ENCODE assay signal across 19 cellular contexts in the genomic region with DNA sequence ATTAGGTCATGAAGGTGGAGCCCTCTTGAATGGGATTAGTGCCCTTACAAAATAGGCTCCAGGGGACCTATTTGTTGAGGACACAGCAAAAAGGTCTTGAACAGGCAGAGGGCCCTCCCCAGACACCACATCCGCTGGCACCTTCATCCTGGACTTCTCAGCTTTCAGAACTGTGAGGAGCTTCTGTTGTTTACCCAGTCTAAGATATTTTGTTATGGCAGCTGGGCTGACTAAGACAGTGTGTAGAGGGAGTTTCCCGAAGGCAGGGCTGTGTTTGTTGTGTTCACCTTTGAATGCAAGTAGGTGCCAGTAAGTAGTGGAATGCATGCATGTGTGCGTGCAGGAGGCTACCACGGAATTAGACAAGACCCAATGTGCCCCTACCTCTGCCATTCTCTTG.
"Had no signal": no experiment of that assay in that cellular context is flagged by ENCODE, and none has a peak within 500 bp of the region (broad histone marks: within the 10 kb centered on the region; RNA-seq: fewer than 3 reads in every experiment).

No MANE protein-coding gene starts in this region.

- H3K4me3 Mint-ChIP-seq: activated CD8-positive, alpha-beta T cell treated with anti-CD3 and anti-CD28 coated beads, Interleukin-2, amount 10 ng/mL, durations not matched to agents 7 days and 5 days; activated naive CD4-positive, alpha-beta T cell treated with anti-CD3 and anti-CD28 coated beads, Interleukin-2, amount 50 U/mL, for 24 hours; naive thymus-derived CD8-positive, alpha-beta T cell; T-cell had no signal

- H3K9ac ChIP-seq: SK-N-SH had no signal

- H3K27me3 Mint-ChIP-seq: activated naive CD4-positive, alpha-beta T cell treated with anti-CD3 and anti-CD28 coated beads, Interleukin-2, amount 50 U/mL, for 24 hours had no signal

- DNase-seq: activated CD8-positive, alpha-beta memory T cell treated with anti-CD3 and anti-CD28 coated beads, Interleukin-2, amount 50 U/mL, for 4 hours; activated CD8-positive, alpha-beta T cell treated with anti-CD3 and anti-CD28 coated beads, Interleukin-2, amount 10 ng/mL, durations not matched to agents 7 days and 5 days; central memory CD4-positive, alpha-beta T cell; effector CD8-positive, alpha-beta T cell; mucosa of descending colon; naive thymus-derived CD8-positive, alpha-beta T cell; pancreas; SK-N-SH; spleen; stimulated activated CD4-positive, alpha-beta T cell treated with anti-CD3 and anti-CD28 coated beads, Interleukin-1b, Interleukin-23, amount 100 ng/mL, for 48 hours; T-cell; T-helper 9 cell had no signal

- H3K36me3 ChIP-seq: gastroesophageal sphincter, pancreas, spleen had no signal

- H3K27ac ChIP-seq: coronary artery, gastroesophageal sphincter, pancreas, spleen had no signal

- H3K27ac Mint-ChIP-seq: activated CD8-positive, alpha-beta T cell treated with anti-CD3 and anti-CD28 coated beads, Interleukin-2, amount 10 ng/mL, durations not matched to agents 7 days and 5 days; activated naive CD4-positive, alpha-beta T cell treated with anti-CD3 and anti-CD28 coated beads, Interleukin-2, amount 50 U/mL, for 24 hours; activated T-helper 2 cell treated with anti-CD3 and anti-CD28 coated beads, Interferon-gamma antibody, Interleukin-2, Interleukin-4, amounts not matched to agents 10 μg/mL and 5 μg/mL and 100 μg/mL, durations not matched to agents 14 hours and 24 hours and 36 hours; naive thymus-derived CD8-positive, alpha-beta T cell; T-cell had no signal

- H3K9me3 Mint-ChIP-seq: activated naive CD4-positive, alpha-beta T cell treated with anti-CD3 and anti-CD28 coated beads, Interleukin-2, amount 50 U/mL, for 24 hours; activated T-helper 2 cell treated with anti-CD3 and anti-CD28 coated beads, Interferon-gamma antibody, Interleukin-2, Interleukin-4, amounts not matched to agents 10 μg/mL and 5 μg/mL and 100 μg/mL, durations not matched to agents 14 hours and 24 hours and 36 hours; naive thymus-derived CD8-positive, alpha-beta T cell; T-cell had no signal

- H3K36me3 Mint-ChIP-seq: naive thymus-derived CD8-positive, alpha-beta T cell; T-cell had no signal

- H3K4me3 ChIP-seq: coronary artery, gastroesophageal sphincter, mucosa of descending colon, pancreas, spleen had no signal

- FAIRE-seq: pancreas, urothelium cell line had no signal

- H3K4me2 ChIP-seq: SK-N-SH had no signal

- H3K9me3 ChIP-seq: gastroesophageal sphincter, mucosa of descending colon, pancreas, SK-N-SH, spleen had no signal

- H3K27me3 ChIP-seq: pancreas had no signal

- ATAC-seq: activated CD8-positive, alpha-beta T cell treated with anti-CD3 and anti-CD28 coated beads, Interleukin-2, amount 10 ng/mL, durations not matched to agents 7 days and 5 days; gastroesophageal sphincter; left lobe of liver; mucosa of descending colon; naive thymus-derived CD8-positive, alpha-beta T cell; pancreas; sciatic nerve; T-cell had no signal
